In genomic region chr18:50969448-50969847, GRCh38 we compare ENCODE assay signal across 9 cellular contexts. TPM values are rescaled to one million over a fixed set of nuclear protein-coding genes. Genes with fewer than 3 reads are reported as not detected.
DNase-seq lines count a peak whose midpoint lies in the region; ATAC-seq and TF ChIP-seq lines count a peak whose summit lies in the region.
"Had no signal": no experiment of that assay in that cellular context is flagged by ENCODE, and none has a peak within 500 bp of the region (broad histone marks: within the 10 kb centered on the region; RNA-seq: fewer than 3 reads in every experiment).

No MANE protein-coding gene starts in this region.

- peaks cover 12% of the 10 kb centered on the region for H3K4me1 ChIP-seq in stomach smooth muscle (ENCODE audit: control insufficient read depth, insufficient read depth, low read length)

- no peak overlapping the region for H3K27ac ChIP-seq in stomach smooth muscle (ENCODE audit: low read length)

- POLR2A ChIA-PET in T-cell (lab: Charles Lee): no interaction called here

- no peak for TF ChIP-seq CTCF in fibroblast of the aortic adventitia (IDR thresholded peaks at IDR 0.05; ENCODE audit: insufficient read depth, low read length)

- no peaks in the 10 kb centered on the region for H3K9me3 ChIP-seq in stomach smooth muscle (ENCODE audit: control insufficient read depth in 2 of 2, low read length in 2 of 2)

- H3K27me3 ChIP-seq in stomach smooth muscle (ENCODE audit: control insufficient read depth in 1 of 2, insufficient read depth in 2 of 2, low read length in 2 of 2): no peaks in the 10 kb centered on the region

- H3K27me3 Mint-ChIP-seq in activated naive CD4-positive, alpha-beta T cell treated with anti-CD3 and anti-CD28 coated beads for 36 hours (ENCODE audit: low read depth): no peaks in the 10 kb centered on the region
- no peaks in the 10 kb centered on the region for H3K27me3 Mint-ChIP-seq in T-cell

- no peaks in the 10 kb centered on the region for H3K36me3 ChIP-seq in stomach smooth muscle (ENCODE audit: control insufficient read depth in 2 of 2, insufficient read depth in 2 of 2, low read length in 2 of 2)

- peak overlapping the region; percentile 94 for H3K4me3 Mint-ChIP-seq in activated naive CD4-positive, alpha-beta T cell treated with anti-CD3 and anti-CD28 coated beads for 36 hours
- peak overlapping the region; percentile 73 to 95 (median 91) for H3K4me3 Mint-ChIP-seq in T-cell

- no peak for ATAC-seq in activated naive CD4-positive, alpha-beta T cell treated with anti-CD3 and anti-CD28 coated beads, Interleukin-2, amount 50 U/mL, for 72 hours
- no peak for ATAC-seq in T-cell (replicated peaks in 1 of 4)

- H3K4me3 ChIP-seq in fibroblast of the aortic adventitia (ENCODE audit: low read depth, low read length) (peak overlapping the region; percentile 87), stomach smooth muscle (ENCODE audit: low read length in 2 of 2) (peak overlapping the region; percentile 74 to 92)

- H3K27ac Mint-ChIP-seq in activated naive CD4-positive, alpha-beta T cell treated with anti-CD3 and anti-CD28 coated beads for 36 hours: no peak overlapping the region
- peak overlapping the region in 1 of 2 donors; percentile 75 for H3K27ac Mint-ChIP-seq in activated naive CD4-positive, alpha-beta T cell treated with anti-CD3 and anti-CD28 coated beads, Interleukin-2, amount 50 U/mL, for 72 hours
- H3K27ac Mint-ChIP-seq in T-cell: peak overlapping the region; percentile 79 to 92

- DNase-seq in activated naive CD4-positive, alpha-beta T cell treated with anti-CD3 and anti-CD28 coated beads for 36 hours: no peak
- no peak for DNase-seq in activated naive CD4-positive, alpha-beta T cell treated with anti-CD3 and anti-CD28 coated beads, Interleukin-2, amount 50 U/mL, for 72 hours (ENCODE audit: low spot score in 2 of 2)
- DNase-seq in T-cell (no peak), fibroblast of the aortic adventitia (ENCODE audit: low read depth) (no peak), inferior parietal cortex (ENCODE audit: extremely low spot score) (no peak), ACHN (no peak), Kasumi-1 (lab: John Stamatoyannopoulos, UW) (no peak)
- DNase-seq: KG1 had no signal

- peak overlapping the region in 1 of 2 donors; percentile 99 for H3K9ac ChIP-seq in stomach smooth muscle (ENCODE audit: low read length in 2 of 2)

- H3K9me3 Mint-ChIP-seq in activated naive CD4-positive, alpha-beta T cell treated with anti-CD3 and anti-CD28 coated beads for 36 hours: no peaks in the 10 kb centered on the region
- H3K9me3 Mint-ChIP-seq in activated naive CD4-positive, alpha-beta T cell treated with anti-CD3 and anti-CD28 coated beads, Interleukin-2, amount 50 U/mL, for 72 hours: no peaks in the 10 kb centered on the region
- H3K9me3 Mint-ChIP-seq in T-cell: no peaks in the 10 kb centered on the region

- H3K4me1 Mint-ChIP-seq in activated naive CD4-positive, alpha-beta T cell treated with anti-CD3 and anti-CD28 coated beads for 36 hours (ENCODE audit: low read depth): peaks cover 33% of the 10 kb centered on the region
- H3K4me1 Mint-ChIP-seq in T-cell: peaks cover 25 to 27% (median 26%) of the 10 kb centered on the region in 3 donors

- CTCF ChIA-PET in activated naive CD4-positive, alpha-beta T cell treated with anti-CD3 and anti-CD28 coated beads for 36 hours (lab: Charles Lee): interaction anchor here (0.8 kb wide), 1 partner anchor 148 kb away, joined by 3 read pairs; no protein-coding TSS in a partner anchor
- CTCF ChIA-PET in T-cell (lab: Charles Lee): no interaction called here

- intact Hi-C loops in activated naive CD4-positive, alpha-beta T cell treated with anti-CD3 and anti-CD28 coated beads for 36 hours (cut with micrococcal nuclease): loop anchor here (5.0 kb wide), 1 partner anchor 228 kb away; the partner anchor contains the start of gene MEX3C

- H3K36me3 Mint-ChIP-seq in activated naive CD4-positive, alpha-beta T cell treated with anti-CD3 and anti-CD28 coated beads for 36 hours (ENCODE audit: low read depth): peaks cover under 1% of the 10 kb centered on the region
- H3K36me3 Mint-ChIP-seq in activated naive CD4-positive, alpha-beta T cell treated with anti-CD3 and anti-CD28 coated beads, Interleukin-2, amount 50 U/mL, for 72 hours: peaks cover 6 to 8% of the 10 kb centered on the region in 2 donors
- H3K36me3 Mint-ChIP-seq in T-cell: peaks cover under 1% of the 10 kb centered on the region

- in situ Hi-C loops in ACHN (cut with HindIII; ENCODE audit: low pct_ligation_motif_present, low pct_unique_long_range_greater_than_20kb, low sequenced_read_pairs): no loop called here

RNA-seq across cellular contexts. Expression of gene ELAC1, which starts 1.6 kb away (rescaled TPM):
- total RNA-seq in activated naive CD4-positive, alpha-beta T cell treated with anti-CD3 and anti-CD28 coated beads for 36 hours: 1 to 10 TPM; 2.7 to 4.0 TPM
- 1 to 10 TPM; 1.0 to 5.1 TPM for total RNA-seq in activated naive CD4-positive, alpha-beta T cell treated with anti-CD3 and anti-CD28 coated beads, Interleukin-2, amount 50 U/mL, for 72 hours
- total RNA-seq in T-cell: 1 to 10 TPM; 5.2 to 8.3 (median 7.5) TPM
- 8.3 and 12.5 TPM in 2 replicates for total RNA-seq in fibroblast of the aortic adventitia (ENCODE audit: low replicate concordance)
